ENCODE assay signal across 22 cellular contexts in the genomic region with DNA sequence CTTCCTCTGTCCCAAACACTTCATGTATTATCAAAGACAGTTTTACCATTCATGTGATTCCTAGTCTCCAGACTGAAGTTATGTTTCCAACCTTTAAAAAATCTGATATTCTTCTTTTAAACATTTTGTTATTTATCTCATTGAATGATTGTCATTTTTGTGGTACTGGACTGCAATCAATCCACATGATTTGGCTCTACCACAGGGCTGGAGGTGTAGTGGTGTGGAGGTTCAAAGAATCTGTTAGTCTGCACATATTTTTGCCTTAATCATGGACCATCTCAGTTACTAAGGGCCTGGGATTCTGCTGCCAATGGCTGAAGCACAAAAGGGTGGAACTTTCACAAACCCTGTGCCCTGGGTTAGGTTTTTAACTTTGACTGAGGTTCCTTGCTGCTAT.
DNase-seq lines count a peak whose midpoint lies in the region; ATAC-seq and TF ChIP-seq lines count a peak whose summit lies in the region.
"Had no signal": no experiment of that assay in that cellular context is flagged by ENCODE, and none has a peak within 500 bp of the region (broad histone marks: within the 10 kb centered on the region; RNA-seq: fewer than 3 reads in every experiment).

No MANE protein-coding gene starts in this region.

- no peaks in the 10 kb centered on the region for H3K36me3 ChIP-seq in PC-3 (ENCODE audit: low read depth, low read length)
- H3K36me3 ChIP-seq: BE2C, BLaER1 had no signal

- H3K27me3 ChIP-seq in PC-3 (ENCODE audit: low read length): no peaks in the 10 kb centered on the region
- H3K27me3 ChIP-seq: BE2C, BLaER1 had no signal

- no peak overlapping the region for H3K4me3 ChIP-seq in PC-3 (ENCODE audit: low read length)
- H3K4me3 ChIP-seq: BLaER1, GM12878 had no signal

- no peak for ATAC-seq in PC-3
- no peak for ATAC-seq in GM18502 (IDR thresholded peaks at IDR 0.05; ENCODE audit: poor library complexity, unreplicated experiment)
- ATAC-seq: GM12878 had no signal

- H3K4me2 ChIP-seq in PC-3 (ENCODE audit: low read length): no peak overlapping the region
- H3K4me2 ChIP-seq: BLaER1 had no signal

- TF ChIP-seq CTCF in PC-3 (conservative IDR thresholded peaks at IDR 0.05; ENCODE audit: low read depth, low read length): no peak

- no peaks in the 10 kb centered on the region for H3K9me2 ChIP-seq in PC-3 (replicated peaks; ENCODE audit: low read length)

- intact Hi-C loops in PC-3 (cut with micrococcal nuclease): no loop called here

- H4K20me1 ChIP-seq in PC-3 (ENCODE audit: low read length): no peaks in the 10 kb centered on the region
- H4K20me1 ChIP-seq: BLaER1 had no signal

- POLR2A ChIA-PET in PC-3 (lab: Charles Lee; ENCODE audit: unreplicated experiment): no interaction called here

- H2AFZ ChIP-seq in PC-3 (ENCODE audit: low read length): no peak overlapping the region

- H3K9ac ChIP-seq in PC-3 (ENCODE audit: low read length): no peak overlapping the region
- H3K9ac ChIP-seq: BLaER1 had no signal

- H3F3A ChIP-seq in PC-3 (ENCODE audit: low read length, unreplicated experiment): no peaks in the 10 kb centered on the region

- no peaks in the 10 kb centered on the region for H3K4me1 ChIP-seq in PC-3 (ENCODE audit: insufficient read depth, low read length)
- H3K4me1 ChIP-seq: BE2C, BLaER1 had no signal

- no peaks in the 10 kb centered on the region for H3K79me2 ChIP-seq in PC-3 (ENCODE audit: low read length)

- 0 out of 2 replicates have a peak, but pooled peaks cover 7% of the 10 kb centered on the region for H3K9me3 ChIP-seq in PC-3 (ENCODE audit: low read length)
- H3K9me3 ChIP-seq: BE2C had no signal

- BruUV-seq in PC-3 (replicated peaks; lab: Mats Ljungman, UMichigan): no TSS peak

- CTCF ChIA-PET in PC-3 (lab: Charles Lee): no interaction called here

- peak; percentile 42 for DNase-seq in astrocyte of the hippocampus (ENCODE audit: low read depth, low spot score)
- DNase-seq in iris pigment epithelial cell (ENCODE audit: low read depth): peak; percentile 15
- no peak for DNase-seq in cerebellar cortex (ENCODE audit: low spot score)
- DNase-seq in PC-3: no peak
- DNase-seq: 8988T; ACHN; BE2C; C1 segment of cervical spinal cord; CD4-positive, alpha-beta memory T cell; CD4-positive, CD25-positive, alpha-beta regulatory T cell; CD8-positive, alpha-beta memory T cell; COR-L47; DMS 273 treated with DMSO at 0.1 percent for 48 hours; DMS153; DMS53; DMS79; DND-41; EL; GDM1 had no signal

- no peak overlapping the region for H3K27ac ChIP-seq in PC-3 (ENCODE audit: low read length)
- H3K27ac ChIP-seq: BLaER1 had no signal

Comparison
In these comparisons a context has a peak if more than half of its experiments do, and no peak if none do; other contexts are left out.
1. DNase-seq: peak in astrocyte of the hippocampus (single experiment) and iris pigment epithelial cell (single experiment); none in cerebellar cortex (single experiment) and PC-3 (single experiment).